In genomic region chr22:43862074-43862881, GRCh38 we compare ENCODE assay signal across 10 cellular contexts. TPM values are rescaled to one million over a fixed set of nuclear protein-coding genes. Genes with fewer than 3 reads are reported as not detected.
A peak's percentile ranks its signal among the peaks of the same experiment; 100 is the strongest.
DNase-seq lines count a peak whose midpoint lies in the region; ATAC-seq, FAIRE-seq and TF ChIP-seq lines count a peak whose summit lies in the region.
"Had no signal": no experiment of that assay in that cellular context is flagged by ENCODE, and none has a peak within 500 bp of the region (broad histone marks: within the 10 kb centered on the region; RNA-seq: fewer than 3 reads in every experiment).

Gene SULT4A1, minus strand, starts transcription at chr22:43862513. Its CDS starts 131 bp downstream, at chr22:43862382.

- intact Hi-C loops in activated CD8-positive, alpha-beta T cell treated with anti-CD3 and anti-CD28 coated beads for 36 hours (cut with micrococcal nuclease): no loop called here
- intact Hi-C loops in left ventricle myocardium superior (cut with micrococcal nuclease): no loop called here

- 3 to 5% (median 3%) methylated on average over 58 to 121 of the region's 121 CpGs for WGBS in small intestine, 3 donors

- H3K4me3 ChIP-seq in small intestine (ENCODE audit: low read depth in 1 of 2, low read length in 2 of 2): peak within 1 kb of the TSS in 1 of 2 donors; percentile 68

- no peaks in the 10 kb centered on the region for H3K9me3 Mint-ChIP-seq in activated CD8-positive, alpha-beta T cell treated with anti-CD3 and anti-CD28 coated beads for 36 hours
- H3K9me3 Mint-ChIP-seq in activated CD8-positive, alpha-beta T cell treated with anti-CD3 and anti-CD28 coated beads, Interleukin-2, amount 10 ng/mL, durations not matched to agents 7 days and 5 days (ENCODE audit: insufficient read depth): no peaks in the 10 kb centered on the region
- peaks cover 0 to 2% (median 0%) of the 10 kb centered on the region in 3 donors for H3K9me3 Mint-ChIP-seq in T-cell

- no peak for TF ChIP-seq CTCF in activated CD8-positive, alpha-beta T cell treated with anti-CD3 and anti-CD28 coated beads for 36 hours (IDR thresholded peaks at IDR 0.05)

- no peaks in the 10 kb centered on the region for H3K36me3 ChIP-seq in small intestine (ENCODE audit: control insufficient read depth in 2 of 2, insufficient read depth in 2 of 2, low read length in 2 of 2)

- no peaks in the 10 kb centered on the region for H3K36me3 Mint-ChIP-seq in activated CD8-positive, alpha-beta T cell treated with anti-CD3 and anti-CD28 coated beads for 36 hours (ENCODE audit: low read depth)
- H3K36me3 Mint-ChIP-seq in activated CD8-positive, alpha-beta T cell treated with anti-CD3 and anti-CD28 coated beads, Interleukin-2, amount 10 ng/mL, durations not matched to agents 7 days and 5 days (ENCODE audit: low read depth): no peaks in the 10 kb centered on the region
- no peaks in the 10 kb centered on the region for H3K36me3 Mint-ChIP-seq in T-cell

- peaks cover 0 to 14% of the 10 kb centered on the region in 2 donors for H3K27me3 ChIP-seq in small intestine (ENCODE audit: control insufficient read depth in 2 of 2, insufficient read depth in 2 of 2, low read length in 2 of 2)

- H3K4me1 Mint-ChIP-seq in activated CD8-positive, alpha-beta T cell treated with anti-CD3 and anti-CD28 coated beads for 36 hours (ENCODE audit: low read depth): peaks cover 4% of the 10 kb centered on the region
- peaks cover 2% of the 10 kb centered on the region for H3K4me1 Mint-ChIP-seq in activated CD8-positive, alpha-beta T cell treated with anti-CD3 and anti-CD28 coated beads, Interleukin-2, amount 10 ng/mL, durations not matched to agents 7 days and 5 days (ENCODE audit: low read depth)
- peaks cover 0 to 8% (median 4%) of the 10 kb centered on the region in 3 donors for H3K4me1 Mint-ChIP-seq in T-cell

- H3K27me3 Mint-ChIP-seq in activated CD8-positive, alpha-beta T cell treated with anti-CD3 and anti-CD28 coated beads for 36 hours: peaks cover 35% of the 10 kb centered on the region
- H3K27me3 Mint-ChIP-seq in activated CD8-positive, alpha-beta T cell treated with anti-CD3 and anti-CD28 coated beads, Interleukin-2, amount 10 ng/mL, durations not matched to agents 7 days and 5 days (ENCODE audit: low read depth): peaks cover 34% of the 10 kb centered on the region
- H3K27me3 Mint-ChIP-seq in T-cell: peaks cover 62 to 76% of the 10 kb centered on the region in 2 donors

- no peaks in the 10 kb centered on the region for H3K9me3 ChIP-seq in small intestine (ENCODE audit: control insufficient read depth, low read depth)
- H3K9me3 ChIP-seq: Caco-2 had no signal

- POLR2A ChIA-PET in activated CD8-positive, alpha-beta T cell treated with anti-CD3 and anti-CD28 coated beads for 36 hours (lab: Charles Lee): no interaction called here
- POLR2A ChIA-PET in activated CD8-positive, alpha-beta T cell treated with anti-CD3 and anti-CD28 coated beads, Interleukin-2, amount 10 ng/mL, durations not matched to agents 7 days and 5 days (lab: Charles Lee): no interaction called here
- POLR2A ChIA-PET in T-cell (lab: Charles Lee): no interaction called here

- CTCF ChIA-PET in activated CD8-positive, alpha-beta T cell treated with anti-CD3 and anti-CD28 coated beads for 36 hours (lab: Charles Lee): interaction anchor here (0.8 kb wide), 1 partner anchor 23 kb away, joined by 3 read pairs; no protein-coding TSS in a partner anchor
- CTCF ChIA-PET in activated CD8-positive, alpha-beta T cell treated with anti-CD3 and anti-CD28 coated beads, Interleukin-2, amount 10 ng/mL, durations not matched to agents 7 days and 5 days (lab: Charles Lee): no interaction called here
- CTCF ChIA-PET in T-cell (lab: Charles Lee): no interaction called here

- ATAC-seq in activated CD8-positive, alpha-beta T cell treated with anti-CD3 and anti-CD28 coated beads for 36 hours: no peak
- no peak for ATAC-seq in activated CD8-positive, alpha-beta T cell treated with anti-CD3 and anti-CD28 coated beads, Interleukin-2, amount 10 ng/mL, durations not matched to agents 7 days and 5 days
- ATAC-seq in T-cell (replicated peaks in 1 of 4): no peak
- no peak for ATAC-seq in left ventricle myocardium superior
- ATAC-seq in GM19035 (IDR thresholded peaks at IDR 0.05; ENCODE audit: unreplicated experiment): no peak
- ATAC-seq in GM18873 (IDR thresholded peaks at IDR 0.05; ENCODE audit: low FRiP score, unreplicated experiment): no peak

- no peak within 1 kb of the TSS for H3K27ac Mint-ChIP-seq in activated CD8-positive, alpha-beta T cell treated with anti-CD3 and anti-CD28 coated beads for 36 hours
- H3K27ac Mint-ChIP-seq in activated CD8-positive, alpha-beta T cell treated with anti-CD3 and anti-CD28 coated beads, Interleukin-2, amount 10 ng/mL, durations not matched to agents 7 days and 5 days: no peak within 1 kb of the TSS
- H3K27ac Mint-ChIP-seq in T-cell: no peak within 1 kb of the TSS

- H3K4me3 Mint-ChIP-seq in activated CD8-positive, alpha-beta T cell treated with anti-CD3 and anti-CD28 coated beads for 36 hours: peak within 1 kb of the TSS; percentile 25
- H3K4me3 Mint-ChIP-seq in activated CD8-positive, alpha-beta T cell treated with anti-CD3 and anti-CD28 coated beads, Interleukin-2, amount 10 ng/mL, durations not matched to agents 7 days and 5 days: no peak within 1 kb of the TSS
- H3K4me3 Mint-ChIP-seq in T-cell: peak within 1 kb of the TSS; percentile 36 to 72 (median 50)

- H3K4me1 ChIP-seq in small intestine (ENCODE audit: control insufficient read depth in 2 of 2, insufficient read depth in 1 of 2, low read depth in 1 of 2, low read length in 1 of 2): peaks cover 0 to 2% of the 10 kb centered on the region in 2 donors
- H3K4me1 ChIP-seq: Caco-2 had no signal

- DNase-seq in activated CD8-positive, alpha-beta T cell treated with anti-CD3 and anti-CD28 coated beads for 36 hours: no peak
- no peak for DNase-seq in activated CD8-positive, alpha-beta T cell treated with anti-CD3 and anti-CD28 coated beads, Interleukin-2, amount 10 ng/mL, durations not matched to agents 7 days and 5 days
- no peak for DNase-seq in T-cell
- DNase-seq in left ventricle myocardium superior: peak; percentile 32
- peak; percentile 43 for DNase-seq in small intestine
- no peak for DNase-seq in hippocampal formation (lab: John Stamatoyannopoulos, UW)

- no peak for FAIRE-seq in small intestine (lab: Jason Lieb, UNC)

- H3K27ac ChIP-seq in small intestine (ENCODE audit: low read depth in 1 of 2, low read length in 1 of 2): peak within 1 kb of the TSS; percentile 74
- H3K27ac ChIP-seq: epithelial cell of prostate had no signal

RNA-seq across cellular contexts. Expression of gene SULT4A1, which starts in this region (rescaled TPM):
- not detected for total RNA-seq in activated CD8-positive, alpha-beta T cell treated with anti-CD3 and anti-CD28 coated beads for 36 hours
- not detected for total RNA-seq in activated CD8-positive, alpha-beta T cell treated with anti-CD3 and anti-CD28 coated beads, Interleukin-2, amount 10 ng/mL, durations not matched to agents 7 days and 5 days
- total RNA-seq in T-cell (not detected), left ventricle myocardium superior (0.45 TPM)
- 10 to 100 TPM; 14.2 to 60.4 (median 21.6) TPM for polyA plus RNA-seq in small intestine
- total RNA-seq: Caco-2 had no signal

Comparison
In these comparisons a context has a peak if more than half of its experiments do, and no peak if none do; other contexts are left out.
1. Peak in DNase-seq in left ventricle myocardium superior; RNA of the gene not detected or under 1 TPM.